2 cellular contexts compared by ENCODE assay signal in genomic region chr7:100689230-100690135, GRCh38.
TF ChIP-seq lines count a peak whose summit lies in the region.

No MANE protein-coding gene starts in this region.

TF ChIP-seq in HEK293, 187 proteins besides CTCF, POLR2A, EP300 and RAD21:
- TF ChIP-seq ZXDB (tag by site-specific recombination; IDR thresholded peaks at IDR 0.05) = no peak
- TF ChIP-seq GLIS2 (tag by site-specific recombination; IDR thresholded peaks at IDR 0.05) = no peak
- TF ChIP-seq YY1 (tag by site-specific recombination; IDR thresholded peaks at IDR 0.05) = no peak
- TF ChIP-seq ZNF777 (tag by site-specific recombination; IDR thresholded peaks at IDR 0.05; ENCODE audit: borderline replicate concordance) = no peak
- no peak for TF ChIP-seq ZSCAN23 (tag by site-specific recombination; IDR thresholded peaks at IDR 0.05)
- TF ChIP-seq PBX3 (CRISPR knock-in tag; IDR thresholded peaks at IDR 0.05) = no peak
- 0 out of 2 replicates have a peak, but pooled peaks have one; percentile 15 for TF ChIP-seq ZNF600 (tag by site-specific recombination; IDR thresholded peaks at IDR 0.05)
- TF ChIP-seq ZNF555 (tag by site-specific recombination; conservative IDR thresholded peaks at IDR 0.05) = no peak
- TF ChIP-seq ZNF596 (tag by site-specific recombination; IDR thresholded peaks at IDR 0.05) = no peak
- no peak for TF ChIP-seq SP7 (tag by site-specific recombination; IDR thresholded peaks at IDR 0.05)
- no peak for TF ChIP-seq ZNF530 (tag by site-specific recombination; IDR thresholded peaks at IDR 0.05; ENCODE audit: low read depth)
- no peak for TF ChIP-seq ZNF580 (tag by site-specific recombination; IDR thresholded peaks at IDR 0.05)
- no peak for TF ChIP-seq ZBTB21 (tag by site-specific recombination; IDR thresholded peaks at IDR 0.05)
- TF ChIP-seq ZIC2 (tag by site-specific recombination; IDR thresholded peaks at IDR 0.05) = peak; percentile 45
- no peak for TF ChIP-seq ZNF792 (tag by site-specific recombination; IDR thresholded peaks at IDR 0.05)
TF ChIP-seq in HEK293: peak in this region for 2.

TF ChIP-seq in K562, 482 proteins besides CTCF, POLR2A, EP300 and RAD21:
- TF ChIP-seq KDM1A (IDR thresholded peaks at IDR 0.05) (no peak), RBFOX2 (IDR thresholded peaks at IDR 0.05; ENCODE audit: low read depth, low read length) (peak; percentile 51), TFAP4 (CRISPR knock-in tag; IDR thresholded peaks at IDR 0.05; ENCODE audit: borderline replicate concordance) (peak; percentile 18; the same call in 1 of the 2 replicates), POLR2G (IDR thresholded peaks at IDR 0.05; ENCODE audit: low read depth, low read length) (peak; percentile 44; the same call in 1 of the 2 replicates), BHLHE40 (IDR thresholded peaks at IDR 0.05; ENCODE audit: low read length) (no peak)
